Comparison of ENCODE assay signal across 1 cellular context in genomic region chr15:68783226-68784054, GRCh38.
TF ChIP-seq lines count a peak whose summit lies in the region.

No MANE protein-coding gene starts in this region.

TF ChIP-seq in HCT116, 20 proteins besides CTCF, POLR2A, EP300 and RAD21 (continued from another document):
- no peak for TF ChIP-seq MAX (IDR thresholded peaks at IDR 0.05)
